Comparison of ENCODE assay signal across 8 cellular contexts in the genomic region with DNA sequence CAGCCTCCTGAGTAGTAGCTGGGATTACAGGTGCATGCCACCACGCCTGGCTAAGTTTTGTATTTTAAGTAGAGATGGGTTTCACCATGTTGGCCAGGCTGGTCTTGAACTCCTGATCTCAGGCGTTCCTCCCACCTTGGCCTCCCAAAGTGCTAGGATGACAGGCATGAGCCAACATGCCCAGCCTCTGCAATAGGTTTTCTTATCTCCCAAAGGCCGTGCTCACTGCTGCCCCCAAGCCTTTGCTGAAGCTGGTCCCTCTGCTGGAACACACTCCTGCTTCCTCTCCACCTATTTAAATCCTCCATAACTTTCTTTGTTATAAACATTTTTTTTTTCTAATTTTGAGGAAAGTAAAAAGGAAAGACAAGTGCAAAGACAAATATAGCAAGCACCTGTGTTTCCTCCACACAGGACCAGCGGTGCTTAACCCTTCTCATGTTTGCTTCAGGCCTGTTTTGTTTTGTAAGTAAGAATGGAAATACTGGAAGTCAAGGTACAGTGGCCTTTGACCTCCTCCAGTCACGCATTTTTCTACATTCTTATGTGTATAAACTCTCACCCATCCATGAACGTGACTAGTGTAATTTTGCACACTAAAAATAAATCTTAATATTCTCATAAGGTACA. TPM values are rescaled to one million over a fixed set of nuclear protein-coding genes. Genes with fewer than 3 reads are reported as not detected.
DNase-seq lines count a peak whose midpoint lies in the region; ATAC-seq and TF ChIP-seq lines count a peak whose summit lies in the region.

No MANE protein-coding gene starts in this region.

- TF ChIP-seq CTCF in RWPE1 (conservative IDR thresholded peaks at IDR 0.05; ENCODE audit: low read depth) = peak; percentile 25; the same call in 1 of the 2 replicates
- TF ChIP-seq CTCF in tibial artery (IDR thresholded peaks at IDR 0.05) = no peak

- H3K4me1 ChIP-seq in HAP-1 (peaks cover 5% of the 10 kb centered on the region), tibial artery (no peaks in the 10 kb centered on the region)

- H3K27ac ChIP-seq in RWPE1 (no peak overlapping the region), tibial artery (no peak overlapping the region)

- intact Hi-C loops in activated T-helper 1 cell treated with anti-CD3 and anti-CD28 coated beads, Interleukin-12 subunit alpha, Interleukin-12 subunit beta, Interleukin-2, Interleukin-4 antibody, amounts not matched to agents 30 ng/mL and 10 ng/mL and 1 ng/mL, durations not matched to agents 14 hours and 24 hours and 36 hours (cut with micrococcal nuclease) = no loop called here
- intact Hi-C loops in tibial artery (cut with DNase I; ENCODE audit: low total_unique reads) = loop anchor here (5.0 kb wide), 1 partner anchor 63 kb away; no protein-coding TSS in a partner anchor

- no peak overlapping the region for H3K27ac Mint-ChIP-seq in activated T-helper 1 cell treated with anti-CD3 and anti-CD28 coated beads, Interleukin-12 subunit alpha, Interleukin-12 subunit beta, Interleukin-2, Interleukin-4 antibody, amounts not matched to agents 30 ng/mL and 10 ng/mL and 1 ng/mL, durations not matched to agents 14 hours and 24 hours and 36 hours

- POLR2A ChIA-PET in RWPE1 (lab: Yijun Ruan, JAX; ENCODE audit: low non-redundant PET) = no interaction called here

- no peaks in the 10 kb centered on the region for H3K9me3 ChIP-seq in HAP-1
- no peaks in the 10 kb centered on the region for H3K9me3 ChIP-seq in tibial artery

- H3K4me3 ChIP-seq in HAP-1 (no peak overlapping the region), tibial artery (no peak overlapping the region)

- ATAC-seq in HG03175 (IDR thresholded peaks at IDR 0.05; ENCODE audit: unreplicated experiment) (no peak), GM18868 (IDR thresholded peaks at IDR 0.05; ENCODE audit: unreplicated experiment) (no peak)

- H3K36me3 ChIP-seq in HAP-1 (replicated peaks) (no peaks in the 10 kb centered on the region), tibial artery (no peaks in the 10 kb centered on the region)

- DNase-seq in DMS 273 treated with DMSO at 0.1 percent for 48 hours (lab: John Stamatoyannopoulos, UW) = peak; percentile 27
- DNase-seq in HAP-1 (ENCODE audit: low spot score in 2 of 2) = peak; percentile 57 to 78
- no peak for DNase-seq in RWPE1 (ENCODE audit: low spot score)
- DNase-seq in iPS-NIHi11 (ENCODE audit: low spot score) = peak; percentile 55
- DNase-seq in activated T-helper 1 cell treated with anti-CD3 and anti-CD28 coated beads, Interleukin-12 subunit alpha, Interleukin-12 subunit beta, Interleukin-2, Interleukin-4 antibody, amounts not matched to agents 30 ng/mL and 10 ng/mL and 1 ng/mL, durations not matched to agents 14 hours and 24 hours and 36 hours (ENCODE audit: low spot score) = no peak
- DNase-seq in tibial artery = no peak

- no peaks in the 10 kb centered on the region for H3K4me1 Mint-ChIP-seq in activated T-helper 1 cell treated with anti-CD3 and anti-CD28 coated beads, Interleukin-12 subunit alpha, Interleukin-12 subunit beta, Interleukin-2, Interleukin-4 antibody, amounts not matched to agents 30 ng/mL and 10 ng/mL and 1 ng/mL, durations not matched to agents 14 hours and 24 hours and 36 hours (ENCODE audit: low read depth)

- H3K27me3 Mint-ChIP-seq in activated T-helper 1 cell treated with anti-CD3 and anti-CD28 coated beads, Interleukin-12 subunit alpha, Interleukin-12 subunit beta, Interleukin-2, Interleukin-4 antibody, amounts not matched to agents 30 ng/mL and 10 ng/mL and 1 ng/mL, durations not matched to agents 14 hours and 24 hours and 36 hours (ENCODE audit: insufficient read depth) = no peaks in the 10 kb centered on the region

- in situ Hi-C loops in HAP-1 (cut with MboI; ENCODE audit: low sequenced_read_pairs) = no loop called here

- H3K27me3 ChIP-seq in HAP-1 (ENCODE audit: low read depth) = no peaks in the 10 kb centered on the region
- H3K27me3 ChIP-seq in tibial artery = peaks cover 0 to 55% of the 10 kb centered on the region in 2 donors

- H3K9me3 Mint-ChIP-seq in activated T-helper 1 cell treated with anti-CD3 and anti-CD28 coated beads, Interleukin-12 subunit alpha, Interleukin-12 subunit beta, Interleukin-2, Interleukin-4 antibody, amounts not matched to agents 30 ng/mL and 10 ng/mL and 1 ng/mL, durations not matched to agents 14 hours and 24 hours and 36 hours = no peaks in the 10 kb centered on the region

- CTCF ChIA-PET in RWPE1 (lab: Yijun Ruan, JAX) = interaction anchor here (0.6 to 0.7 kb wide), 2 partner anchors 13 to 187 kb away, joined by 3 read pairs; no protein-coding TSS in a partner anchor

- no peaks in the 10 kb centered on the region for H3K36me3 Mint-ChIP-seq in activated T-helper 1 cell treated with anti-CD3 and anti-CD28 coated beads, Interleukin-12 subunit alpha, Interleukin-12 subunit beta, Interleukin-2, Interleukin-4 antibody, amounts not matched to agents 30 ng/mL and 10 ng/mL and 1 ng/mL, durations not matched to agents 14 hours and 24 hours and 36 hours (ENCODE audit: low read depth)

- no peak overlapping the region for H3K4me3 Mint-ChIP-seq in activated T-helper 1 cell treated with anti-CD3 and anti-CD28 coated beads, Interleukin-12 subunit alpha, Interleukin-12 subunit beta, Interleukin-2, Interleukin-4 antibody, amounts not matched to agents 30 ng/mL and 10 ng/mL and 1 ng/mL, durations not matched to agents 14 hours and 24 hours and 36 hours

RNA-seq across cellular contexts. Expression of a gene that starts 14.5 kb away (rescaled TPM):
- total RNA-seq in activated T-helper 1 cell treated with anti-CD3 and anti-CD28 coated beads, Interleukin-12 subunit alpha, Interleukin-12 subunit beta, Interleukin-2, Interleukin-4 antibody, amounts not matched to agents 30 ng/mL and 10 ng/mL and 1 ng/mL, durations not matched to agents 14 hours and 24 hours and 36 hours = 13.2 and 13.7 TPM in 2 replicates

RNA-seq across cellular contexts. Expression of a gene that starts 45.3 kb away (rescaled TPM):
- 97.1 and 98.0 TPM in 2 replicates for total RNA-seq in activated T-helper 1 cell treated with anti-CD3 and anti-CD28 coated beads, Interleukin-12 subunit alpha, Interleukin-12 subunit beta, Interleukin-2, Interleukin-4 antibody, amounts not matched to agents 30 ng/mL and 10 ng/mL and 1 ng/mL, durations not matched to agents 14 hours and 24 hours and 36 hours

Comparison
In these comparisons a context has a peak if more than half of its experiments do, and no peak if none do; other contexts are left out.
1. DNase-seq: peak in DMS 273 treated with DMSO at 0.1 percent for 48 hours (single experiment), HAP-1 (2 of 2) and iPS-NIHi11 (single experiment); none in RWPE1 (single experiment), activated T-helper 1 cell treated with anti-CD3 and anti-CD28 coated beads, Interleukin-12 subunit alpha, Interleukin-12 subunit beta, Interleukin-2, Interleukin-4 antibody, amounts not matched to agents 30 ng/mL and 10 ng/mL and 1 ng/mL, durations not matched to agents 14 hours and 24 hours and 36 hours (single experiment) and tibial artery (0 of 2).